Comparison of ENCODE assay signal across 23 cellular contexts in the genomic region with DNA sequence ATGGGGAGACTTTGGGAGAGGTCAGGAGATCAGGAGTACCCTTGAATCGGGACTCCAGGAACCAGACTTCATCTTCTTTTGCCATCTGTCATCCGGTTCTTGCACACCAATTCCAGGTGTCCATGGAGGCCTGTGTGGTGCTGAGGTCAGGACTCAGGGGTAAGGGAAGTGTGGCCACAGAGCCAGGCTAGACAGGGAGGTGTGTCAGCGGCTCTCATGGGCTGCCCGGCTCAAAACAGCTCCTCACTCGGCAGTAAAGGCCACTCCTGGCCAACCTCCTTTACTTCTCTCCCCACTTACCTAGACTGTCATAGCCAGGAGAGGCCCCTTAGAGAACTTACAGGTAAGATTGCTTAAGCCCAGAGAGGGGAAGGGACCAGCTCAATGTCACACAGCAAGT.
"Had no signal": no experiment of that assay in that cellular context is flagged by ENCODE, and none has a peak within 500 bp of the region (broad histone marks: within the 10 kb centered on the region; RNA-seq: fewer than 3 reads in every experiment).

No MANE protein-coding gene starts in this region.

- H3K27ac Mint-ChIP-seq: stimulated activated effector memory CD8-positive, alpha-beta T cell treated with anti-CD3 and anti-CD28 coated beads, Interleukin-12 subunit alpha, Interleukin-12 subunit beta, amount 100 ng/mL, for 72 hours; stimulated activated memory B cell treated with anti-CD40 and anti-IgM and Interleukin-4, amounts not matched to agents 10 μg/mL and 1 μg/mL and 100 μg/mL, for 72 hours; stimulated activated naive B cell treated with anti-CD40 and anti-IgM and Interleukin-4, amounts not matched to agents 10 μg/mL and 1 μg/mL and 100 μg/mL, for 72 hours; stimulated activated naive CD8-positive, alpha-beta T cell treated with anti-CD3 and anti-CD28 coated beads, Interleukin-15, amount 100 ng/mL, for 72 hours; stimulated activated naive CD8-positive, alpha-beta T cell treated with anti-CD3 and anti-CD28 coated beads, Interleukin-15, Interleukin-2, amounts not matched to agents 100 ng/mL and 50 ng/mL, for 24 hours; type B pancreatic cell had no signal

- H3K36me3 Mint-ChIP-seq: stimulated activated effector memory CD8-positive, alpha-beta T cell treated with anti-CD3 and anti-CD28 coated beads, Interleukin-12 subunit alpha, Interleukin-12 subunit beta, amount 100 ng/mL, for 72 hours; stimulated activated memory B cell treated with anti-CD40 and anti-IgM and Interleukin-4, amounts not matched to agents 10 μg/mL and 1 μg/mL and 100 μg/mL, for 72 hours; stimulated activated naive B cell treated with anti-CD40 and anti-IgM and Interleukin-4, amounts not matched to agents 10 μg/mL and 1 μg/mL and 100 μg/mL, for 72 hours; type B pancreatic cell had no signal

- H3K4me1 Mint-ChIP-seq: stimulated activated effector memory CD8-positive, alpha-beta T cell treated with anti-CD3 and anti-CD28 coated beads, Interleukin-12 subunit alpha, Interleukin-12 subunit beta, amount 100 ng/mL, for 72 hours; stimulated activated memory B cell treated with anti-CD40 and anti-IgM and Interleukin-4, amounts not matched to agents 10 μg/mL and 1 μg/mL and 100 μg/mL, for 72 hours; stimulated activated naive B cell treated with anti-CD40 and anti-IgM and Interleukin-4, amounts not matched to agents 10 μg/mL and 1 μg/mL and 100 μg/mL, for 72 hours; stimulated activated naive CD8-positive, alpha-beta T cell treated with anti-CD3 and anti-CD28 coated beads, Interleukin-15, amount 100 ng/mL, for 72 hours had no signal

- H3K9me3 Mint-ChIP-seq: stimulated activated effector memory CD8-positive, alpha-beta T cell treated with anti-CD3 and anti-CD28 coated beads, Interleukin-12 subunit alpha, Interleukin-12 subunit beta, amount 100 ng/mL, for 72 hours; stimulated activated memory B cell treated with anti-CD40 and anti-IgM and Interleukin-4, amounts not matched to agents 10 μg/mL and 1 μg/mL and 100 μg/mL, for 72 hours; stimulated activated naive B cell treated with anti-CD40 and anti-IgM and Interleukin-4, amounts not matched to agents 10 μg/mL and 1 μg/mL and 100 μg/mL, for 72 hours; stimulated activated naive CD8-positive, alpha-beta T cell treated with anti-CD3 and anti-CD28 coated beads, Interleukin-15, amount 100 ng/mL, for 72 hours; stimulated activated naive CD8-positive, alpha-beta T cell treated with anti-CD3 and anti-CD28 coated beads, Interleukin-15, Interleukin-2, amounts not matched to agents 100 ng/mL and 50 ng/mL, for 24 hours; type B pancreatic cell had no signal

- H3K4me3 Mint-ChIP-seq: stimulated activated effector memory CD8-positive, alpha-beta T cell treated with anti-CD3 and anti-CD28 coated beads, Interleukin-12 subunit alpha, Interleukin-12 subunit beta, amount 100 ng/mL, for 72 hours; stimulated activated memory B cell treated with anti-CD40 and anti-IgM and Interleukin-4, amounts not matched to agents 10 μg/mL and 1 μg/mL and 100 μg/mL, for 72 hours; stimulated activated naive B cell treated with anti-CD40 and anti-IgM and Interleukin-4, amounts not matched to agents 10 μg/mL and 1 μg/mL and 100 μg/mL, for 72 hours; stimulated activated naive CD8-positive, alpha-beta T cell treated with anti-CD3 and anti-CD28 coated beads, Interleukin-15, amount 100 ng/mL, for 72 hours; stimulated activated naive CD8-positive, alpha-beta T cell treated with anti-CD3 and anti-CD28 coated beads, Interleukin-15, Interleukin-2, amounts not matched to agents 100 ng/mL and 50 ng/mL, for 24 hours; type B pancreatic cell had no signal

- DNase-seq: stimulated activated CD4-positive, alpha-beta T cell treated with anti-CD3 and anti-CD28 coated beads, Interleukin-2, amount 100 ng/mL, for 48 hours; stimulated activated CD4-positive, alpha-beta T cell treated with anti-CD3 and anti-CD28 coated beads, Interleukin-4, amount 100 ng/mL, for 1 hour; stimulated activated CD4-positive, alpha-beta T cell treated with anti-CD3 and anti-CD28 coated beads, Interleukin-4, amount 100 ng/mL, for 24 hours; stimulated activated CD4-positive, alpha-beta T cell treated with anti-CD3 and anti-CD28 coated beads, Interleukin-4, amount 100 ng/mL, for 4 hours; stimulated activated CD8-positive, alpha-beta memory T cell treated with anti-CD3 and anti-CD28 coated beads, Interleukin-4, amount 100 ng/mL, for 48 hours; stimulated activated naive B cell treated with anti-CD40 and anti-IgM and Interleukin-4, amounts not matched to agents 10 μg/mL and 1 μg/mL and 100 μg/mL, for 72 hours; stimulated activated naive CD4-positive, alpha-beta T cell; stimulated activated naive CD4-positive, alpha-beta T cell treated with Interleukin-2 at 50 U/mL for 16 hours; stimulated activated naive CD8-positive, alpha-beta T cell treated with anti-CD3 and anti-CD28 coated beads, Interleukin-15, amount 100 ng/mL, for 72 hours; stimulated activated naive CD8-positive, alpha-beta T cell treated with anti-CD3 and anti-CD28 coated beads, Interleukin-15, Interleukin-2, amounts not matched to agents 100 U/mL and 50 U/mL, for 24 hours; stomach; testis; thyroid gland; tibial artery; transverse colon; trophoblast cell; upper lobe of left lung; upper lobe of right lung; uterus had no signal
